ENCODE assay signal across 24 cellular contexts in genomic region chr13:104837756-104838155, GRCh38.
DNase-seq lines count a peak whose midpoint lies in the region; ATAC-seq and TF ChIP-seq lines count a peak whose summit lies in the region.
"Had no signal": no experiment of that assay in that cellular context is flagged by ENCODE, and none has a peak within 500 bp of the region (broad histone marks: within the 10 kb centered on the region; RNA-seq: fewer than 3 reads in every experiment).

No MANE protein-coding gene starts in this region.

- TF ChIP-seq POLR2A in adrenal gland (IDR thresholded peaks at IDR 0.05), result no peak

- H3K27ac Mint-ChIP-seq in naive thymus-derived CD8-positive, alpha-beta T cell, result no peak overlapping the region
- H3K27ac Mint-ChIP-seq in Calu3 (ENCODE audit: unreplicated experiment), result no peak overlapping the region
- H3K27ac Mint-ChIP-seq: activated B cell treated with CpG ODN at 0.5 μM for 24 hours; activated naive CD8-positive, alpha-beta T cell treated with anti-CD3 and anti-CD28 coated beads, Interleukin-2, amount 50 U/mL, for 24 hours; CD4-positive, alpha-beta T cell; mesothelial cell of epicardium; stimulated activated effector memory CD8-positive, alpha-beta T cell treated with anti-CD3 and anti-CD28 coated beads, Interleukin-12 subunit alpha, Interleukin-12 subunit beta, amount 100 ng/mL, for 72 hours; T-helper 2 cell treated with Interferon-gamma antibody and Interleukin-4, amounts not matched to agents 5 μg/mL and 100 μg/mL, for 36 hours had no signal

- no peaks in the 10 kb centered on the region for H3K36me3 Mint-ChIP-seq in naive thymus-derived CD8-positive, alpha-beta T cell
- H3K36me3 Mint-ChIP-seq in Calu3 (ENCODE audit: insufficient read depth, unreplicated experiment), result no peaks in the 10 kb centered on the region
- H3K36me3 Mint-ChIP-seq: mesothelial cell of epicardium; stimulated activated effector memory CD8-positive, alpha-beta T cell treated with anti-CD3 and anti-CD28 coated beads, Interleukin-12 subunit alpha, Interleukin-12 subunit beta, amount 100 ng/mL, for 72 hours had no signal

- POLR2A ChIA-PET in naive thymus-derived CD8-positive, alpha-beta T cell (lab: Charles Lee), result no interaction called here

- peak overlapping the region; percentile 67 for H3K9ac ChIP-seq in DND-41 (ENCODE audit: low read depth, low read length)
- H3K9ac ChIP-seq in Loucy (ENCODE audit: low read depth, low read length, poor library complexity, severe bottlenecking), result no peak overlapping the region

- H2AFZ ChIP-seq in DND-41 (ENCODE audit: low read depth, low read length), result peak overlapping the region; percentile 30
- H2AFZ ChIP-seq in Loucy (ENCODE audit: low read length), result no peak overlapping the region

- H3K9me3 ChIP-seq in DND-41 (ENCODE audit: insufficient read depth, low read length, severe bottlenecking), result no peaks in the 10 kb centered on the region
- no peaks in the 10 kb centered on the region for H3K9me3 ChIP-seq in Loucy (ENCODE audit: insufficient read depth, low read depth, low read length)
- no peaks in the 10 kb centered on the region for H3K9me3 ChIP-seq in adrenal gland (replicated peaks in 1 of 3)
- H3K9me3 ChIP-seq: breast epithelium, HAP-1, left lung, SJSA1, thyroid gland had no signal

- CTCF ChIA-PET in Calu3 (lab: Charles Lee), result no interaction called here

- H3K4me1 ChIP-seq in DND-41 (ENCODE audit: insufficient read depth, low read length) (peaks cover 73% of the 10 kb centered on the region), Loucy (ENCODE audit: insufficient read depth, low read length, poor library complexity, severe bottlenecking) (peaks cover 8% of the 10 kb centered on the region), adrenal gland (replicated peaks in 1 of 2) (no peaks in the 10 kb centered on the region)
- H3K4me1 ChIP-seq: breast epithelium, HAP-1, left lung, SJSA1, thyroid gland had no signal

- TF ChIP-seq CTCF in DND-41 (IDR thresholded peaks at IDR 0.05; ENCODE audit: borderline replicate concordance, extremely low read depth, low read length, poor library complexity, severe bottlenecking) (no peak), Loucy (conservative IDR thresholded peaks at IDR 0.05; ENCODE audit: low read length) (no peak), adrenal gland (IDR thresholded peaks at IDR 0.05) (no peak), Calu3 (IDR thresholded peaks at IDR 0.05; ENCODE audit: unreplicated experiment) (no peak)

- H3K9me2 ChIP-seq in Loucy (replicated peaks; ENCODE audit: low read depth, low read length), result no peaks in the 10 kb centered on the region

- H3K79me2 ChIP-seq in DND-41 (ENCODE audit: insufficient read depth, low read length) (peaks cover 80% of the 10 kb centered on the region), Loucy (ENCODE audit: insufficient read depth, low read length) (no peaks in the 10 kb centered on the region)

- no TSS peak for BruUV-seq in Calu3 (replicated peaks; lab: Mats Ljungman, UMichigan)

- H4K20me1 ChIP-seq in DND-41 (ENCODE audit: insufficient read depth, low read length) (no peaks in the 10 kb centered on the region), Loucy (ENCODE audit: insufficient read depth, low read length, poor library complexity, severe bottlenecking) (no peaks in the 10 kb centered on the region)

- H3F3A ChIP-seq in Loucy (ENCODE audit: low read depth), result no peaks in the 10 kb centered on the region

- H3K4me2 ChIP-seq in DND-41 (ENCODE audit: insufficient read depth, low read length) (peak overlapping the region; percentile 56), Loucy (ENCODE audit: low read depth, low read length, poor library complexity, severe bottlenecking) (peak overlapping the region; percentile 6)

- H3K27me3 ChIP-seq in DND-41 (ENCODE audit: insufficient read depth, low read length, poor library complexity), result no peaks in the 10 kb centered on the region
- no peaks in the 10 kb centered on the region for H3K27me3 ChIP-seq in Loucy (ENCODE audit: insufficient read depth, low read length, poor library complexity, severe bottlenecking)
- no peaks in the 10 kb centered on the region for H3K27me3 ChIP-seq in adrenal gland
- H3K27me3 ChIP-seq: breast epithelium, left lung, SJSA1, thyroid gland had no signal

- no peak overlapping the region for H3K4me3 Mint-ChIP-seq in naive thymus-derived CD8-positive, alpha-beta T cell
- no peak overlapping the region for H3K4me3 Mint-ChIP-seq in Calu3 (ENCODE audit: low read depth, unreplicated experiment)
- H3K4me3 Mint-ChIP-seq: activated B cell treated with CpG ODN at 0.5 μM for 24 hours; activated naive CD8-positive, alpha-beta T cell treated with anti-CD3 and anti-CD28 coated beads, Interleukin-2, amount 50 U/mL, for 24 hours; CD4-positive, alpha-beta T cell; mesothelial cell of epicardium; stimulated activated effector memory CD8-positive, alpha-beta T cell treated with anti-CD3 and anti-CD28 coated beads, Interleukin-12 subunit alpha, Interleukin-12 subunit beta, amount 100 ng/mL, for 72 hours; T-helper 2 cell treated with Interferon-gamma antibody and Interleukin-4, amounts not matched to agents 5 μg/mL and 100 μg/mL, for 36 hours had no signal

- H3K4me3 ChIP-seq in DND-41 (ENCODE audit: low read depth in 1 of 2, low read length in 2 of 2), result peak overlapping the region; percentile 49 to 57; a peak in 3 of 4 replicates
- H3K4me3 ChIP-seq in Loucy (ENCODE audit: low read length, poor library complexity, severe bottlenecking), result no peak overlapping the region
- H3K4me3 ChIP-seq in adrenal gland, result no peak overlapping the region
- H3K4me3 ChIP-seq: breast epithelium, HAP-1, left lung, SJSA1, thyroid gland had no signal

- H3K36me3 ChIP-seq in DND-41 (ENCODE audit: insufficient read depth, low read length), result no peaks in the 10 kb centered on the region
- no peaks in the 10 kb centered on the region for H3K36me3 ChIP-seq in Loucy (ENCODE audit: insufficient read depth, low read length)
- H3K36me3 ChIP-seq in adrenal gland (replicated peaks in 1 of 2), result no peaks in the 10 kb centered on the region
- H3K36me3 ChIP-seq: breast epithelium, HAP-1, left lung, SJSA1, thyroid gland had no signal

- peak overlapping the region; percentile 95 for H3K27ac ChIP-seq in DND-41 (ENCODE audit: low read length)
- no peak overlapping the region for H3K27ac ChIP-seq in adrenal gland
- H3K27ac ChIP-seq: breast epithelium, left lung, SJSA1, thyroid gland had no signal

- 7 to 16% (median 13%) methylated on average over 3 of the region's 3 CpGs for WGBS in adrenal gland, 4 donors

- intact Hi-C loops in adrenal gland (cut with DNase I), result no loop called here
- intact Hi-C loops in Calu3 (cut with micrococcal nuclease; ENCODE audit: unreplicated experiment), result no loop called here

- peaks cover 0 to 4% (median 0%) of the 10 kb centered on the region in 9 donors for H3K9me3 Mint-ChIP-seq in naive thymus-derived CD8-positive, alpha-beta T cell
- H3K9me3 Mint-ChIP-seq in Calu3 (ENCODE audit: low read depth, unreplicated experiment), result no peaks in the 10 kb centered on the region
- H3K9me3 Mint-ChIP-seq: activated B cell treated with CpG ODN at 0.5 μM for 24 hours; activated naive CD8-positive, alpha-beta T cell treated with anti-CD3 and anti-CD28 coated beads, Interleukin-2, amount 50 U/mL, for 24 hours; CD4-positive, alpha-beta T cell; T-helper 2 cell treated with Interferon-gamma antibody and Interleukin-4, amounts not matched to agents 5 μg/mL and 100 μg/mL, for 36 hours had no signal

- H3K4me1 Mint-ChIP-seq in naive thymus-derived CD8-positive, alpha-beta T cell, result peaks cover 0 to 7% (median 4%) of the 10 kb centered on the region in 4 donors
- no peaks in the 10 kb centered on the region for H3K4me1 Mint-ChIP-seq in Calu3 (ENCODE audit: low read depth, unreplicated experiment)
- H3K4me1 Mint-ChIP-seq: activated B cell treated with CpG ODN at 0.5 μM for 24 hours; activated naive CD8-positive, alpha-beta T cell treated with anti-CD3 and anti-CD28 coated beads, Interleukin-2, amount 50 U/mL, for 24 hours; stimulated activated effector memory CD8-positive, alpha-beta T cell treated with anti-CD3 and anti-CD28 coated beads, Interleukin-12 subunit alpha, Interleukin-12 subunit beta, amount 100 ng/mL, for 72 hours had no signal

- ATAC-seq in DND-41 (ENCODE audit: insufficient read depth, low read depth), result peak; percentile 75
- no peak for ATAC-seq in naive thymus-derived CD8-positive, alpha-beta T cell
- ATAC-seq: activated naive CD8-positive, alpha-beta T cell treated with anti-CD3 and anti-CD28 coated beads, Interleukin-2, amount 50 U/mL, for 24 hours; left lung; stimulated activated effector memory CD8-positive, alpha-beta T cell treated with anti-CD3 and anti-CD28 coated beads, Interleukin-12 subunit alpha, Interleukin-12 subunit beta, amount 100 ng/mL, for 72 hours had no signal

- peak; percentile 72 for DNase-seq in DND-41
- peak; percentile 51 to 88 for DNase-seq in NOMO-1 (lab: John Stamatoyannopoulos, UW; ENCODE audit: unreplicated experiment in 2 of 2)
- peak in 4 of 7 donors; percentile 15 to 57 (median 46) for DNase-seq in adrenal gland
- DNase-seq in C1 segment of cervical spinal cord (lab: John Stamatoyannopoulos, UW), result no peak
- no peak for DNase-seq in naive thymus-derived CD8-positive, alpha-beta T cell
- DNase-seq in Calu3, result no peak
- no peak for DNase-seq in NCI-H2196 treated with DMSO at 0.1 percent for 48 hours (lab: John Stamatoyannopoulos, UW; ENCODE audit: unreplicated experiment)
- DNase-seq: activated B cell treated with CpG ODN at 0.5 μM for 24 hours; activated CD4-positive, alpha-beta T cell treated with anti-CD3 and anti-CD28 coated beads, Interleukin-2, amount 50 U/mL, for 48 hours; activated effector memory CD4-positive, alpha-beta T cell treated with Interleukin-2 at 50 U/mL for 16 hours; activated naive CD8-positive, alpha-beta T cell treated with anti-CD3 and anti-CD28 coated beads, Interleukin-2, amount 50 U/mL, for 24 hours; CD4-positive, alpha-beta T cell; DMS79 treated with DMSO at 0.1 percent for 48 hours; left lung; NCI-H1694 treated with DMSO at 0.1 percent for 48 hours; posterior cingulate gyrus; thyroid gland had no signal

- peaks cover 0 to 3% (median 0%) of the 10 kb centered on the region in 5 donors for H3K27me3 Mint-ChIP-seq in naive thymus-derived CD8-positive, alpha-beta T cell
- H3K27me3 Mint-ChIP-seq in Calu3 (ENCODE audit: unreplicated experiment), result no peaks in the 10 kb centered on the region
- H3K27me3 Mint-ChIP-seq: activated B cell treated with CpG ODN at 0.5 μM for 24 hours; CD4-positive, alpha-beta T cell had no signal

Comparison
In these comparisons a context has a peak if more than half of its experiments do, and no peak if none do; other contexts are left out.
1. DNase-seq: peak in DND-41 (single experiment), NOMO-1 (2 of 2) and adrenal gland (4 of 7); none in C1 segment of cervical spinal cord (0 of 14), naive thymus-derived CD8-positive, alpha-beta T cell (0 of 10), Calu3 (single experiment) and NCI-H2196 treated with DMSO at 0.1 percent for 48 hours (single experiment).
2. H3K4me3 ChIP-seq: peak in DND-41 (2 of 2); none in Loucy (single experiment) and adrenal gland (0 of 4).